ENCODE assay signal across 8 cellular contexts in genomic region chr1:45205910-45206721, GRCh38. TPM values are rescaled to one million over a fixed set of nuclear protein-coding genes. Genes with fewer than 3 reads are reported as not detected.
A peak's percentile ranks its signal among the peaks of the same experiment; 100 is the strongest.
DNase-seq lines count a peak whose midpoint lies in the region; ATAC-seq and TF ChIP-seq lines count a peak whose summit lies in the region.

Gene ZSWIM5, minus strand, starts transcription at chr1:45206605. Its CDS starts 255 bp downstream, at chr1:45206350.

- ATAC-seq in HG03159 (IDR thresholded peaks at IDR 0.05; ENCODE audit: unreplicated experiment): peak; percentile 60
- ATAC-seq in naive thymus-derived CD4-positive, alpha-beta T cell: peak; percentile 88
- peak; percentile 88 for ATAC-seq in stimulated activated effector memory CD8-positive, alpha-beta T cell treated with anti-CD3 and anti-CD28 coated beads, Interleukin-12 subunit alpha, Interleukin-12 subunit beta, amount 100 ng/mL, for 72 hours

- H3K27ac Mint-ChIP-seq in naive thymus-derived CD4-positive, alpha-beta T cell: peak within 1 kb of the TSS; percentile 66 to 94 (median 83)
- peak within 1 kb of the TSS; percentile 45 for H3K27ac Mint-ChIP-seq in stimulated activated effector memory CD8-positive, alpha-beta T cell treated with anti-CD3 and anti-CD28 coated beads, Interleukin-12 subunit alpha, Interleukin-12 subunit beta, amount 100 ng/mL, for 72 hours

- H3K4me3 Mint-ChIP-seq in naive thymus-derived CD4-positive, alpha-beta T cell: peak within 1 kb of the TSS; percentile 84 to 100 (median 94)
- peak within 1 kb of the TSS; percentile 77 for H3K4me3 Mint-ChIP-seq in stimulated activated effector memory CD8-positive, alpha-beta T cell treated with anti-CD3 and anti-CD28 coated beads, Interleukin-12 subunit alpha, Interleukin-12 subunit beta, amount 100 ng/mL, for 72 hours

- H3K27me3 ChIP-seq in NT2/D1 (ENCODE audit: insufficient read depth, insufficient read length) (peaks cover 44% of the 10 kb centered on the region), fibroblast of lung (ENCODE audit: control insufficient read depth, insufficient read depth, low read length) (no peaks in the 10 kb centered on the region)
- H3K27me3 ChIP-seq in naive thymus-derived CD4-positive, alpha-beta T cell (ENCODE audit: control insufficient read depth in 2 of 2, insufficient read depth in 2 of 2, low read length in 2 of 2): no peaks in the 10 kb centered on the region

- peak; percentile 30 for DNase-seq in NCI-H1436 (lab: John Stamatoyannopoulos, UW)
- no peak for DNase-seq in NCI-H1436 treated with DMSO at 0.1 percent for 48 hours (lab: John Stamatoyannopoulos, UW)
- DNase-seq in NT2/D1 (ENCODE audit: low read depth, low spot score): peak; percentile 58
- peak; percentile 39 to 49 for DNase-seq in activated T-helper 1 cell treated with anti-CD3 and anti-CD28 coated beads, Interleukin-2, amount 50 U/mL, for 16 hours (ENCODE audit: low read depth in 1 of 2, low spot score in 1 of 2)
- peak; percentile 48 to 64 for DNase-seq in fibroblast of lung (ENCODE audit: low read depth in 2 of 2)
- peak; percentile 53 to 74 (median 66) for DNase-seq in naive thymus-derived CD4-positive, alpha-beta T cell
- peak; percentile 59 to 86 for DNase-seq in stimulated activated effector memory CD8-positive, alpha-beta T cell treated with anti-CD3 and anti-CD28 coated beads, Interleukin-12 subunit alpha, Interleukin-12 subunit beta, amount 100 ng/mL, for 72 hours (ENCODE audit: low spot score in 2 of 2)

- no peaks in the 10 kb centered on the region for H3K79me2 ChIP-seq in fibroblast of lung (ENCODE audit: control insufficient read depth, insufficient read depth, low read length)

- POLR2A ChIA-PET in naive thymus-derived CD4-positive, alpha-beta T cell (lab: Charles Lee): interaction anchor here (0.8 to 0.9 kb wide), 2 partner anchors 188 to 192 kb away, joined by 3 read pairs; no protein-coding TSS in a partner anchor

- peaks cover 0 to 4% (median 0%) of the 10 kb centered on the region in 11 donors for H3K9me3 Mint-ChIP-seq in naive thymus-derived CD4-positive, alpha-beta T cell
- no peaks in the 10 kb centered on the region for H3K9me3 Mint-ChIP-seq in stimulated activated effector memory CD8-positive, alpha-beta T cell treated with anti-CD3 and anti-CD28 coated beads, Interleukin-12 subunit alpha, Interleukin-12 subunit beta, amount 100 ng/mL, for 72 hours

- H2AFZ ChIP-seq in fibroblast of lung (ENCODE audit: low read length): peak within 1 kb of the TSS; percentile 74

- H3K4me2 ChIP-seq in fibroblast of lung (ENCODE audit: extremely low read depth, insufficient read depth, low read length): peak within 1 kb of the TSS; percentile 83

- H3K36me3 Mint-ChIP-seq in naive thymus-derived CD4-positive, alpha-beta T cell: no peaks in the 10 kb centered on the region
- peaks cover 13% of the 10 kb centered on the region for H3K36me3 Mint-ChIP-seq in stimulated activated effector memory CD8-positive, alpha-beta T cell treated with anti-CD3 and anti-CD28 coated beads, Interleukin-12 subunit alpha, Interleukin-12 subunit beta, amount 100 ng/mL, for 72 hours

- H3K27me3 Mint-ChIP-seq in naive thymus-derived CD4-positive, alpha-beta T cell: peaks cover 0 to 56% (median 0%) of the 10 kb centered on the region in 5 donors

- no peaks in the 10 kb centered on the region for H3K4me1 ChIP-seq in NT2/D1 (ENCODE audit: insufficient read depth, insufficient read length)
- no peaks in the 10 kb centered on the region for H3K4me1 ChIP-seq in fibroblast of lung (ENCODE audit: control insufficient read depth, extremely low read depth, insufficient read depth, low read length)
- peaks cover 11 to 18% of the 10 kb centered on the region in 2 donors for H3K4me1 ChIP-seq in naive thymus-derived CD4-positive, alpha-beta T cell (ENCODE audit: control insufficient read depth in 2 of 2, insufficient read depth in 2 of 2, low read length in 2 of 2)

- intact Hi-C loops in naive thymus-derived CD4-positive, alpha-beta T cell (cut with micrococcal nuclease): loop anchor here (1.0 to 10.0 kb wide), 9 partner anchors 89 to 474 kb away; partner anchors contain the start of genes BTBD19 (in 1 of the 2), DYNLT4 (in 1 of the 2), HECTD3 (in 1 of the 2) and PLK3 (in 1 of the 2)

- no peak for TF ChIP-seq CTCF in fibroblast of lung (conservative IDR thresholded peaks at IDR 0.05 in 1 of 2, IDR thresholded peaks at IDR 0.05 in 1 of 2; ENCODE audit: low read depth in 1 of 2, low read length in 2 of 2)

- H3K4me3 ChIP-seq in NT2/D1 (ENCODE audit: insufficient read length, low read depth) (peak within 1 kb of the TSS; percentile 70), fibroblast of lung (replicated peaks in 1 of 4; ENCODE audit: control extremely low read depth in 1 of 4, insufficient read depth in 1 of 4, low read depth in 3 of 4, low read length in 4 of 4) (peak within 1 kb of the TSS; percentile 61 to 79 (median 72))
- peak within 1 kb of the TSS; percentile 77 for H3K4me3 ChIP-seq in naive thymus-derived CD4-positive, alpha-beta T cell (ENCODE audit: low read length)

- H3K9ac ChIP-seq in NT2/D1 (ENCODE audit: insufficient read length, low read depth): peak within 1 kb of the TSS; percentile 79
- H3K9ac ChIP-seq in fibroblast of lung (ENCODE audit: insufficient read depth, low read length): peak within 1 kb of the TSS; percentile 63

- no peak within 1 kb of the TSS for H3K27ac ChIP-seq in fibroblast of lung (ENCODE audit: insufficient read depth, low read length)
- peak within 1 kb of the TSS; percentile 50 for H3K27ac ChIP-seq in naive thymus-derived CD4-positive, alpha-beta T cell (ENCODE audit: low read depth, low read length)

- CTCF ChIA-PET in naive thymus-derived CD4-positive, alpha-beta T cell (lab: Charles Lee): no interaction called here

- H4K20me1 ChIP-seq in fibroblast of lung (ENCODE audit: control insufficient read depth, extremely low read depth, insufficient read depth, low read length): no peaks in the 10 kb centered on the region

- H3K9me3 ChIP-seq in NT2/D1 (ENCODE audit: insufficient read depth, low read length) (no peaks in the 10 kb centered on the region), fibroblast of lung (ENCODE audit: control insufficient read depth, insufficient read depth, low read depth, low read length) (no peaks in the 10 kb centered on the region)
- H3K9me3 ChIP-seq in naive thymus-derived CD4-positive, alpha-beta T cell (ENCODE audit: control insufficient read depth in 2 of 3, low read length in 3 of 3): no peaks in the 10 kb centered on the region

- H3K36me3 ChIP-seq in NT2/D1 (ENCODE audit: insufficient read depth, insufficient read length, low read length) (no peaks in the 10 kb centered on the region), fibroblast of lung (ENCODE audit: control insufficient read depth, insufficient read depth, low read length) (no peaks in the 10 kb centered on the region)
- no peaks in the 10 kb centered on the region for H3K36me3 ChIP-seq in naive thymus-derived CD4-positive, alpha-beta T cell (ENCODE audit: control insufficient read depth in 2 of 3, insufficient read depth in 3 of 3, low read length in 3 of 3)

- peaks cover 13 to 41% (median 27%) of the 10 kb centered on the region in 7 donors for H3K4me1 Mint-ChIP-seq in naive thymus-derived CD4-positive, alpha-beta T cell
- H3K4me1 Mint-ChIP-seq in stimulated activated effector memory CD8-positive, alpha-beta T cell treated with anti-CD3 and anti-CD28 coated beads, Interleukin-12 subunit alpha, Interleukin-12 subunit beta, amount 100 ng/mL, for 72 hours: peaks cover 25% of the 10 kb centered on the region

RNA-seq across cellular contexts. Expression of gene ZSWIM5, which starts in this region (rescaled TPM):
- 0.77 and 0.99 TPM in 2 replicates for total RNA-seq in fibroblast of lung
- 0.73 and 0.78 TPM in 2 replicates for polyA plus RNA-seq in fibroblast of lung
- 0.47 and 0.58 TPM in 2 replicates for polyA plus RNA-seq in fibroblast of lung (2012)
- polyA minus RNA-seq in fibroblast of lung (ENCODE audit: low replicate concordance): 0.94 and 3.1 TPM in 2 replicates
- 1 to 10 TPM in 4 of 5 experiments, under 1 TPM in 1; 0.17 to 3.6 (median 2.3) TPM for total RNA-seq in naive thymus-derived CD4-positive, alpha-beta T cell
- polyA plus RNA-seq in naive thymus-derived CD4-positive, alpha-beta T cell: under 1 TPM; 0.24 to 0.33 TPM
